In the genomic region with DNA sequence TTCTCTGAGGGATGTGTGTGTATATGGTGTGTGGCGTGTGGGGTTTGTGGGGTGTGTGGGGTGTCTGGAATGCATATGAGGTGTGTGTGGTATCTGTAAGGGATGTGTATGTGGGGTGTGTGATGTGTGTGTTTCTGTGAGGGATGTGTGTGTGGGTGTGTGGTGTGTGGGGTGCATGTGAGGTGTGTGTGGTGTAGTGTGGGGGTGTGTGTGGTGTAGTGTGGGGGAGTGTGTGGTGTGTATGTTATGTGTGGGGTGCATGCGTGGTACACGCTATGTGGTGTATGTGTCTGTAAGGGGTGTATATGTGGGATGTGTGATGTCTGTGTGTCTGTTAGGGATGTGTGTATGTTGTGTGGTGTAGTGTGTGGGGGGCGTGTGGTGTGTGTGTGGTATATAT, we compare ENCODE assay signal across 25 cellular contexts.
"Had no signal": no experiment of that assay in that cellular context is flagged by ENCODE, and none has a peak within 500 bp of the region (broad histone marks: within the 10 kb centered on the region; RNA-seq: fewer than 3 reads in every experiment).

No MANE protein-coding gene starts in this region.

- H3K27me3 ChIP-seq: brain microvascular endothelial cell, cardiac muscle cell had no signal

- H3K4me3 ChIP-seq: cardiac muscle cell had no signal

- H3K4me3 Mint-ChIP-seq: activated B cell treated with CpG ODN at 0.5 μM for 24 hours; activated CD4-positive, alpha-beta memory T cell treated with anti-CD3 and anti-CD28 coated beads for 36 hours; activated CD4-positive, alpha-beta T cell treated with anti-CD3 and anti-CD28 coated beads, Interleukin-2, amount 10 ng/mL, durations not matched to agents 7 days and 5 days; activated naive CD4-positive, alpha-beta T cell treated with anti-CD3 and anti-CD28 coated beads, Interleukin-2, amount 10 ng/mL, durations not matched to agents 7 days and 5 days; activated naive CD8-positive, alpha-beta T cell treated with anti-CD3 and anti-CD28 coated beads for 36 hours; T-helper 1 cell treated with Interleukin-12 subunit alpha and Interleukin-12 subunit beta and Interleukin-4 antibody, amounts not matched to agents 30 μg/mL and 1 μg/mL, for 36 hours had no signal

- H3K4me1 Mint-ChIP-seq: activated B cell treated with CpG ODN at 0.5 μM for 24 hours; activated CD4-positive, alpha-beta T cell treated with anti-CD3 and anti-CD28 coated beads, Interleukin-2, amount 10 ng/mL, durations not matched to agents 7 days and 5 days; activated naive CD4-positive, alpha-beta T cell treated with anti-CD3 and anti-CD28 coated beads, Interleukin-2, amount 10 ng/mL, durations not matched to agents 7 days and 5 days; activated naive CD8-positive, alpha-beta T cell treated with anti-CD3 and anti-CD28 coated beads for 36 hours had no signal

- H3K36me3 ChIP-seq: brain microvascular endothelial cell, cardiac muscle cell had no signal

- H3K9me3 Mint-ChIP-seq: activated B cell treated with CpG ODN at 0.5 μM for 24 hours; activated CD4-positive, alpha-beta memory T cell treated with anti-CD3 and anti-CD28 coated beads for 36 hours; activated CD4-positive, alpha-beta T cell treated with anti-CD3 and anti-CD28 coated beads, Interleukin-2, amount 10 ng/mL, durations not matched to agents 7 days and 5 days; activated naive CD4-positive, alpha-beta T cell treated with anti-CD3 and anti-CD28 coated beads, Interleukin-2, amount 10 ng/mL, durations not matched to agents 7 days and 5 days; activated naive CD8-positive, alpha-beta T cell treated with anti-CD3 and anti-CD28 coated beads for 36 hours; activated T-helper 2 cell treated with anti-CD3 and anti-CD28 coated beads, Interferon-gamma antibody, Interleukin-2, Interleukin-4, amounts not matched to agents 10 μg/mL and 5 μg/mL and 100 μg/mL, durations not matched to agents 14 hours and 24 hours and 36 hours; T-helper 1 cell treated with Interleukin-12 subunit alpha and Interleukin-12 subunit beta and Interleukin-4 antibody, amounts not matched to agents 30 μg/mL and 1 μg/mL, for 36 hours had no signal

- H3K27me3 Mint-ChIP-seq: activated B cell treated with CpG ODN at 0.5 μM for 24 hours; activated CD4-positive, alpha-beta memory T cell treated with anti-CD3 and anti-CD28 coated beads for 36 hours; activated CD4-positive, alpha-beta T cell treated with anti-CD3 and anti-CD28 coated beads, Interleukin-2, amount 10 ng/mL, durations not matched to agents 7 days and 5 days; activated naive CD4-positive, alpha-beta T cell treated with anti-CD3 and anti-CD28 coated beads, Interleukin-2, amount 10 ng/mL, durations not matched to agents 7 days and 5 days; activated naive CD8-positive, alpha-beta T cell treated with anti-CD3 and anti-CD28 coated beads for 36 hours had no signal

- H3K27ac ChIP-seq: brain microvascular endothelial cell, cardiac muscle cell had no signal

- FAIRE-seq: RCC 7860, TTC549 had no signal

- DNase-seq: activated B cell treated with CpG ODN at 0.5 μM for 24 hours; activated CD4-positive, alpha-beta memory T cell treated with anti-CD3 and anti-CD28 coated beads for 36 hours; activated CD4-positive, alpha-beta T cell treated with anti-CD3 and anti-CD28 coated beads for 1 hour; activated CD4-positive, alpha-beta T cell treated with anti-CD3 and anti-CD28 coated beads, Interleukin-2, amount 10 ng/mL, durations not matched to agents 7 days and 5 days; activated CD8-positive, alpha-beta memory T cell treated with anti-CD3 and anti-CD28 coated beads for 24 hours; activated gamma-delta T cell treated with Interleukin-2 at 50 U/mL for 16 hours; activated naive CD4-positive, alpha-beta T cell treated with anti-CD3 and anti-CD28 coated beads, Interleukin-2, amount 10 ng/mL, durations not matched to agents 7 days and 5 days; activated naive CD8-positive, alpha-beta T cell treated with anti-CD3 and anti-CD28 coated beads for 36 hours; activated T-cell treated with anti-CD3 and anti-CD28 coated beads for 4 hours; activated T-cell treated with anti-CD3 and anti-CD28 coated beads, Interleukin-2, amount 50 U/mL, for 48 hours; brain microvascular endothelial cell; Karpas-422; MM.1S; NCI-H1105; NCI-H1436; NCI-H1694 treated with DMSO at 0.1 percent for 48 hours; NCI-H2029 treated with DMSO at 0.1 percent for 48 hours; NCI-H510A treated with DMSO at 0.1 percent for 48 hours; SHP77 treated with DMSO at 0.1 percent for 48 hours; T-helper 9 cell had no signal

- H3K27ac Mint-ChIP-seq: activated B cell treated with CpG ODN at 0.5 μM for 24 hours; activated CD4-positive, alpha-beta memory T cell treated with anti-CD3 and anti-CD28 coated beads for 36 hours; activated CD4-positive, alpha-beta T cell treated with anti-CD3 and anti-CD28 coated beads, Interleukin-2, amount 10 ng/mL, durations not matched to agents 7 days and 5 days; activated naive CD4-positive, alpha-beta T cell treated with anti-CD3 and anti-CD28 coated beads, Interleukin-2, amount 10 ng/mL, durations not matched to agents 7 days and 5 days; activated naive CD8-positive, alpha-beta T cell treated with anti-CD3 and anti-CD28 coated beads for 36 hours; activated T-helper 2 cell treated with anti-CD3 and anti-CD28 coated beads, Interferon-gamma antibody, Interleukin-2, Interleukin-4, amounts not matched to agents 10 μg/mL and 5 μg/mL and 100 μg/mL, durations not matched to agents 14 hours and 24 hours and 36 hours; T-helper 1 cell treated with Interleukin-12 subunit alpha and Interleukin-12 subunit beta and Interleukin-4 antibody, amounts not matched to agents 30 μg/mL and 1 μg/mL, for 36 hours had no signal

- H3K36me3 Mint-ChIP-seq: activated CD4-positive, alpha-beta memory T cell treated with anti-CD3 and anti-CD28 coated beads for 36 hours; activated naive CD4-positive, alpha-beta T cell treated with anti-CD3 and anti-CD28 coated beads, Interleukin-2, amount 10 ng/mL, durations not matched to agents 7 days and 5 days; activated naive CD8-positive, alpha-beta T cell treated with anti-CD3 and anti-CD28 coated beads for 36 hours had no signal
